In genomic region chr10:26326874-26327273, GRCh38 we compare ENCODE assay signal across 24 cellular contexts.
"Had no signal": no experiment of that assay in that cellular context is flagged by ENCODE, and none has a peak within 500 bp of the region (broad histone marks: within the 10 kb centered on the region; RNA-seq: fewer than 3 reads in every experiment).

No MANE protein-coding gene starts in this region.

- H3K4me1 ChIP-seq: adrenal gland, ascending aorta, esophagus muscularis mucosa, left ventricle myocardium inferior, sigmoid colon had no signal

- H3K4me3 ChIP-seq: adrenal gland, ascending aorta, esophagus muscularis mucosa, left ventricle myocardium inferior, sigmoid colon, smooth muscle cell, thoracic aorta, vagina had no signal

- H3K9me3 Mint-ChIP-seq: activated T-cell treated with anti-CD3 and anti-CD28 coated beads, Interleukin-2, amount 50 U/mL, for 24 hours; activated T-helper 17 cell treated with anti-CD3 and anti-CD28 coated beads, Interleukin-2, amount 50 U/mL, for 72 hours; type B pancreatic cell had no signal

- ATAC-seq: activated CD4-positive, alpha-beta T cell treated with anti-CD3 and anti-CD28 coated beads for 36 hours; activated naive CD4-positive, alpha-beta T cell treated with anti-CD3 and anti-CD28 coated beads, Interleukin-2, amount 50 U/mL, for 72 hours; activated T-helper 17 cell treated with anti-CD3 and anti-CD28 coated beads, Interleukin-2, amount 50 U/mL, for 72 hours; naive thymus-derived CD4-positive, alpha-beta T cell had no signal

- H3K27me3 Mint-ChIP-seq: activated B cell treated with CpG ODN at 0.5 μM for 24 hours; activated T-cell treated with anti-CD3 and anti-CD28 coated beads, Interleukin-2, amount 50 U/mL, for 24 hours had no signal

- H3K4me1 Mint-ChIP-seq: activated B cell treated with CpG ODN at 0.5 μM for 24 hours; activated CD4-positive, alpha-beta T cell treated with anti-CD3 and anti-CD28 coated beads for 36 hours; activated T-helper 17 cell treated with anti-CD3 and anti-CD28 coated beads, Interleukin-2, amount 50 U/mL, for 72 hours had no signal

- H3K27me3 ChIP-seq: adrenal gland, ascending aorta, brain microvascular endothelial cell, esophagus muscularis mucosa, sigmoid colon, vagina had no signal

- H3K4me3 Mint-ChIP-seq: activated B cell treated with CpG ODN at 0.5 μM for 24 hours; activated CD4-positive, alpha-beta T cell treated with anti-CD3 and anti-CD28 coated beads for 36 hours; activated T-cell treated with anti-CD3 and anti-CD28 coated beads, Interleukin-2, amount 50 U/mL, for 24 hours; activated T-helper 17 cell treated with anti-CD3 and anti-CD28 coated beads, Interleukin-2, amount 50 U/mL, for 72 hours; naive thymus-derived CD4-positive, alpha-beta T cell; type B pancreatic cell had no signal

- H3K36me3 ChIP-seq: adrenal gland, ascending aorta, brain microvascular endothelial cell, esophagus muscularis mucosa, left ventricle myocardium inferior, sigmoid colon, thoracic aorta, vagina had no signal

- H3K27ac ChIP-seq: adrenal gland, ascending aorta, brain microvascular endothelial cell, esophagus muscularis mucosa, left ventricle myocardium inferior, sigmoid colon, thoracic aorta, vagina had no signal

- DNase-seq: activated B cell treated with CpG ODN at 0.5 μM for 24 hours; activated CD4-positive, alpha-beta T cell treated with anti-CD3 and anti-CD28 coated beads for 36 hours; activated CD4-positive, alpha-beta T cell treated with anti-CD3 and anti-CD28 coated beads, Interleukin-2, amount 50 U/mL, for 4 hours; activated CD8-positive, alpha-beta memory T cell treated with anti-CD3 and anti-CD28 coated beads for 24 hours; activated CD8-positive, alpha-beta memory T cell treated with anti-CD3 and anti-CD28 coated beads, Interleukin-2, amount 50 U/mL, for 4 hours; activated T-cell treated with anti-CD3 and anti-CD28 coated beads, Interleukin-2, amount 50 U/mL, for 24 hours; adrenal gland; brain microvascular endothelial cell; caudate nucleus; hippocampal formation; left ventricle myocardium inferior; naive thymus-derived CD4-positive, alpha-beta T cell; sigmoid colon; stimulated activated CD4-positive, alpha-beta T cell treated with anti-CD3 and anti-CD28 coated beads, Interleukin-2, amount 100 ng/mL, for 48 hours; stimulated activated CD8-positive, alpha-beta memory T cell treated with anti-CD3 and anti-CD28 coated beads, Interleukin-4, amount 100 ng/mL, for 48 hours; stimulated activated naive CD4-positive, alpha-beta T cell had no signal

- H3K36me3 Mint-ChIP-seq: activated naive CD4-positive, alpha-beta T cell treated with anti-CD3 and anti-CD28 coated beads, Interleukin-2, amount 50 U/mL, for 72 hours; type B pancreatic cell had no signal

- H3K27ac Mint-ChIP-seq: activated B cell treated with CpG ODN at 0.5 μM for 24 hours; activated CD4-positive, alpha-beta T cell treated with anti-CD3 and anti-CD28 coated beads for 36 hours; activated naive CD4-positive, alpha-beta T cell treated with anti-CD3 and anti-CD28 coated beads, Interleukin-2, amount 50 U/mL, for 72 hours; activated T-cell treated with anti-CD3 and anti-CD28 coated beads, Interleukin-2, amount 50 U/mL, for 24 hours; activated T-helper 17 cell treated with anti-CD3 and anti-CD28 coated beads, Interleukin-2, amount 50 U/mL, for 72 hours; naive thymus-derived CD4-positive, alpha-beta T cell; type B pancreatic cell had no signal

- H3K9me3 ChIP-seq: adrenal gland, ascending aorta, esophagus muscularis mucosa, sigmoid colon, thoracic aorta, vagina had no signal

- H3K4me2 ChIP-seq: smooth muscle cell had no signal
